ENCODE assay signal across 23 cellular contexts in the genomic region with DNA sequence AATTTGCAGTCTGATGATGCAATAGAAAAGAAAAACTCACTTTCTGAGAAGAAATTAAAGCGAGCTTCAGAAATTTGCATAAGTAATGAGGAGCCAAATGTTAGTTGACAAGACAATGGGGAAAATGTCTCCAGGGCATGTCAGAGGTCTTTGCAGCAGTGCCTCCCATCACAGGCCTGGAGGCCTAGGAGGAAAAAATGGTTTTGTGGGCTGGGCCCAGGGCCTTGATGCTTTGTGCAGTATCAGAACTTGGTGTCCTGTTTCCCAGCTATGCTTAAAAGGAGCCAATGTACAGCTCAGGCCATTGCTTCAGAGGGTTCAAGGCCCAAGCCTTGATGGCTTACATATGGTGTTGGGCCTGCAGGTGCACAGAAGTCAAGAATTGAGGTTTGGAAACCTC.
A peak's percentile ranks its signal among the peaks of the same experiment; 100 is the strongest.
DNase-seq lines count a peak whose midpoint lies in the region; ATAC-seq, FAIRE-seq and TF ChIP-seq lines count a peak whose summit lies in the region.
"Had no signal": no experiment of that assay in that cellular context is flagged by ENCODE, and none has a peak within 500 bp of the region (broad histone marks: within the 10 kb centered on the region; RNA-seq: fewer than 3 reads in every experiment).

No MANE protein-coding gene starts in this region.

- TF ChIP-seq EP300 in A549 (IDR thresholded peaks at IDR 0.05) (no peak), H1 (IDR thresholded peaks at IDR 0.05; ENCODE audit: borderline replicate concordance in 1 of 2, low read depth in 2 of 2, low read length in 2 of 2) (no peak)

- H3K56ac ChIP-seq in H1 (replicated peaks; ENCODE audit: insufficient read length, low read depth, low read length), result no peak overlapping the region

- TF ChIP-seq POLR2A in A549 (IDR thresholded peaks at IDR 0.05; ENCODE audit: low read length), result no peak
- no peak for TF ChIP-seq POLR2A in GM12892 (IDR thresholded peaks at IDR 0.05; ENCODE audit: low read depth, low read length)
- no peak for TF ChIP-seq POLR2A in H1 (IDR thresholded peaks at IDR 0.05; ENCODE audit: control extremely low read depth in 1 of 2, low read depth in 2 of 2, low read length in 2 of 2)

- H3K27me3 Mint-ChIP-seq in glutamatergic neuron (ENCODE audit: unreplicated experiment), result no peaks in the 10 kb centered on the region
- H3K27me3 Mint-ChIP-seq: CD4-positive, CD25-positive, alpha-beta regulatory T cell had no signal

- no peak overlapping the region for H3K23ac ChIP-seq in H1 (ENCODE audit: insufficient read length)

- no peaks in the 10 kb centered on the region for H3K4me1 Mint-ChIP-seq in glutamatergic neuron (ENCODE audit: low read depth, unreplicated experiment)
- H3K4me1 Mint-ChIP-seq: CD4-positive, CD25-positive, alpha-beta regulatory T cell; GM23338 had no signal

- no peaks in the 10 kb centered on the region for H3K79me2 ChIP-seq in H1 (ENCODE audit: control insufficient read depth in 1 of 2, insufficient read depth in 2 of 2, low read length in 2 of 2)

- H2BK20ac ChIP-seq in H1 (ENCODE audit: low read length), result no peak overlapping the region

- no peak overlapping the region for H4K91ac ChIP-seq in H1 (replicated peaks; ENCODE audit: insufficient read length, low read length)

- peaks cover 0 to 9% (median 0%) of the 10 kb centered on the region in 4 experiments; a peak in 1 of 8 replicates for H3K36me3 ChIP-seq in H1 (ENCODE audit: control insufficient read depth in 2 of 4, insufficient read depth in 4 of 4, low read length in 3 of 4)
- H3K36me3 ChIP-seq in iPS-20b (ENCODE audit: insufficient read depth, low read depth, low read length), result no peaks in the 10 kb centered on the region
- H3K36me3 ChIP-seq: BE2C, HAP-1 had no signal

- H2BK5ac ChIP-seq in H1 (ENCODE audit: low read depth, low read length), result no peak overlapping the region

- CTCF ChIA-PET in A549 (lab: Yijun Ruan, JAX) (no interaction called here), H1 (lab: Charles Lee; ENCODE audit: partially characterized antibody) (no interaction called here)

- no peak overlapping the region for H2BK12ac ChIP-seq in H1 (ENCODE audit: low read depth, low read length)

- peaks cover 53% of the 10 kb centered on the region for H3K9me3 ChIP-seq in A549
- H3K9me3 ChIP-seq in H1 (ENCODE audit: insufficient read depth in 2 of 2, low read depth in 1 of 2, low read length in 1 of 2), result peaks cover 22 to 36% of the 10 kb centered on the region in 2 experiments
- H3K9me3 ChIP-seq in iPS-20b (ENCODE audit: insufficient read depth, low read depth, low read length), result peaks cover 54% of the 10 kb centered on the region
- H3K9me3 ChIP-seq: BE2C had no signal

- H2AFZ ChIP-seq in H1 (ENCODE audit: low read length), result no peak overlapping the region
- H2AFZ ChIP-seq: GM23338 had no signal

- H3K27ac ChIP-seq in A549, result no peak overlapping the region
- H3K27ac ChIP-seq in H1 (ENCODE audit: low read depth, low read length), result no peak overlapping the region
- H3K27ac ChIP-seq in iPS-20b (ENCODE audit: low read length), result no peak overlapping the region
- no peak overlapping the region for H3K27ac ChIP-seq in foreskin keratinocyte
- H3K27ac ChIP-seq: 22Rv1, C4-2B had no signal

- no peak overlapping the region for H3K4me2 ChIP-seq in A549
- H3K4me2 ChIP-seq in H1 (ENCODE audit: insufficient read depth in 1 of 2, low read depth in 2 of 2, low read length in 2 of 2), result no peak overlapping the region
- H3K4me2 ChIP-seq: GM23338 had no signal

- POLR2A ChIA-PET in A549 (lab: Yijun Ruan, JAX), result no interaction called here
- POLR2A ChIA-PET in H1 (lab: Charles Lee; ENCODE audit: partially characterized antibody), result no interaction called here

- no peak overlapping the region for H2BK15ac ChIP-seq in H1 (ENCODE audit: low read length)

- no peak overlapping the region for H3K4me3 ChIP-seq in A549
- no peak overlapping the region for H3K4me3 ChIP-seq in H1 (ENCODE audit: extremely low read depth in 1 of 4, insufficient read depth in 2 of 4, low read depth in 3 of 4, low read length in 4 of 4)
- H3K4me3 ChIP-seq in iPS-20b (ENCODE audit: low read length), result peak overlapping the region; percentile 18; the same call in 1 of the 2 replicates
- H3K4me3 ChIP-seq: GM23338, HAP-1 had no signal

- H2AK5ac ChIP-seq in H1 (ENCODE audit: low read depth, low read length), result no peak overlapping the region

- no peak overlapping the region for H3K14ac ChIP-seq in H1 (ENCODE audit: insufficient read length)

- H3K18ac ChIP-seq in H1 (ENCODE audit: extremely low read depth, low read length), result no peak overlapping the region

- H4K5ac ChIP-seq in H1 (ENCODE audit: insufficient read length, low read depth, low read length), result no peak overlapping the region

- no peak overlapping the region for H3K4me3 Mint-ChIP-seq in glutamatergic neuron (ENCODE audit: unreplicated experiment)
- H3K4me3 Mint-ChIP-seq: CD4-positive, CD25-positive, alpha-beta regulatory T cell; CD8-positive, alpha-beta T cell; GM23338 had no signal

- no peaks in the 10 kb centered on the region for H3K27me3 ChIP-seq in H1 (replicated peaks in 1 of 4; ENCODE audit: control insufficient read depth in 3 of 4, extremely low read depth in 1 of 4, insufficient read depth in 3 of 4, low read length in 3 of 4)
- H3K27me3 ChIP-seq in iPS-20b (ENCODE audit: insufficient read depth, low read length), result no peaks in the 10 kb centered on the region
- H3K27me3 ChIP-seq in foreskin keratinocyte, result no peaks in the 10 kb centered on the region
- H3K27me3 ChIP-seq: BE2C had no signal

- peaks cover 21% of the 10 kb centered on the region for H3K36me3 Mint-ChIP-seq in glutamatergic neuron (ENCODE audit: unreplicated experiment)
- H3K36me3 Mint-ChIP-seq: CD4-positive, CD25-positive, alpha-beta regulatory T cell; CD8-positive, alpha-beta T cell had no signal

- no peaks in the 10 kb centered on the region for H3K23me2 ChIP-seq in H1 (ENCODE audit: low read depth, low read length)

- DNase-seq in A549 (ENCODE audit: low read depth in 1 of 2, low spot score in 1 of 2) (no peak), GM12892 (ENCODE audit: insufficient read length) (no peak), H1 (ENCODE audit: low read depth in 1 of 2, low spot score in 2 of 2) (peak in 1 of 2 experiments; percentile 51), foreskin keratinocyte (no peak), NCI-H2171 (lab: John Stamatoyannopoulos, UW) (no peak), glutamatergic neuron (no peak)
- DNase-seq: ACHN; AML-193; BE2C; Caco-2; CD4-positive, CD25-positive, alpha-beta regulatory T cell; CD8-positive, alpha-beta T cell; DMS153; DND-41 had no signal

- H3K27ac Mint-ChIP-seq in glutamatergic neuron (ENCODE audit: unreplicated experiment), result no peak overlapping the region
- H3K27ac Mint-ChIP-seq: CD4-positive, CD25-positive, alpha-beta regulatory T cell; CD8-positive, alpha-beta T cell; GM23338 had no signal

- no peaks in the 10 kb centered on the region for H4K20me1 ChIP-seq in H1 (replicated peaks in 1 of 2; ENCODE audit: control insufficient read depth in 1 of 2, insufficient read depth in 2 of 2, low read length in 2 of 2)

- H2BK120ac ChIP-seq in H1 (replicated peaks; ENCODE audit: low read depth, low read length), result no peak overlapping the region

- H3K4me1 ChIP-seq in A549 (no peaks in the 10 kb centered on the region), H1 (replicated peaks in 1 of 4; ENCODE audit: control insufficient read depth in 3 of 4, insufficient read depth in 4 of 4, low read length in 3 of 4) (no peaks in the 10 kb centered on the region), iPS-20b (ENCODE audit: insufficient read depth, low read length) (no peaks in the 10 kb centered on the region), foreskin keratinocyte (no peaks in the 10 kb centered on the region)
- H3K4me1 ChIP-seq: BE2C, Caco-2, HAP-1 had no signal

- H4K8ac ChIP-seq in H1 (ENCODE audit: extremely low read depth, insufficient read depth, low read length), result no peak overlapping the region

- H3K9ac ChIP-seq in H1 (replicated peaks in 1 of 4; ENCODE audit: extremely low read depth in 1 of 4, low read depth in 3 of 4, low read length in 3 of 4), result no peak overlapping the region
- H3K9ac ChIP-seq in iPS-20b (ENCODE audit: low read depth, low read length), result no peak overlapping the region

- H3K79me1 ChIP-seq in H1 (ENCODE audit: low read depth, low read length), result no peaks in the 10 kb centered on the region

- ATAC-seq in A549, result no peak
- ATAC-seq in foreskin keratinocyte, result no peak
- ATAC-seq: CD8-positive, alpha-beta T cell; GM23338 had no signal

- H3K4ac ChIP-seq in H1 (replicated peaks; ENCODE audit: insufficient read length, low read depth, low read length), result no peak overlapping the region

- 17% methylated on average over 1 of the region's 1 CpG for WGBS in A549 (ENCODE audit: missing lambda C conversion rate)
- WGBS in H1 (ENCODE audit: extremely low coverage in 1 of 2, insufficient coverage in 1 of 2, insufficient read length in 1 of 2, insufficient replicate concordance in 2 of 2, low coverage in 1 of 2, low lambda C conversion rate in 2 of 2, missing lambda C conversion rate in 1 of 2), 2 experiments, result 90% methylated on average over 1 of the region's 1 CpG; no CpG with 5 or more reads in 1 of the 2 experiments

- peaks cover 7% of the 10 kb centered on the region for H3K9me3 Mint-ChIP-seq in glutamatergic neuron (ENCODE audit: unreplicated experiment)

- TF ChIP-seq CTCF in A549 (IDR thresholded peaks at IDR 0.05), result no peak
- TF ChIP-seq CTCF in H1 (IDR thresholded peaks at IDR 0.05; ENCODE audit: control extremely low read depth in 1 of 3, insufficient read depth in 1 of 3, low read depth in 1 of 3, low read length in 3 of 3), result no peak
- TF ChIP-seq CTCF in foreskin keratinocyte (conservative IDR thresholded peaks at IDR 0.05), result no peak
- TF ChIP-seq CTCF in glutamatergic neuron (IDR thresholded peaks at IDR 0.05; ENCODE audit: partially characterized antibody, unreplicated experiment), result no peak

- TF ChIP-seq RAD21 in A549 (conservative IDR thresholded peaks at IDR 0.05 in 1 of 2, IDR thresholded peaks at IDR 0.05 in 1 of 2), result no peak
- TF ChIP-seq RAD21 in H1 (IDR thresholded peaks at IDR 0.05 in 1 of 2, conservative IDR thresholded peaks at IDR 0.05 in 1 of 2; ENCODE audit: low read depth in 2 of 2, low read length in 2 of 2), result no peak

- FAIRE-seq in A549 (lab: Jason Lieb, UNC), result no peak
- FAIRE-seq in GM12892 (lab: Jason Lieb, UNC), result peak; percentile 51
- FAIRE-seq in H1 (lab: Jason Lieb, UNC), result no peak
- FAIRE-seq: A204.1, G401.6, GM19239, H54 had no signal

TF ChIP-seq in A549, 52 proteins besides CTCF, POLR2A, EP300 and RAD21 (continues in another document):
- no peak for TF ChIP-seq CEBPB (IDR thresholded peaks at IDR 0.05)

TF ChIP-seq in H1, 55 proteins besides CTCF, POLR2A, EP300 and RAD21 (continues in another document):
- TF ChIP-seq, protein P1, sequence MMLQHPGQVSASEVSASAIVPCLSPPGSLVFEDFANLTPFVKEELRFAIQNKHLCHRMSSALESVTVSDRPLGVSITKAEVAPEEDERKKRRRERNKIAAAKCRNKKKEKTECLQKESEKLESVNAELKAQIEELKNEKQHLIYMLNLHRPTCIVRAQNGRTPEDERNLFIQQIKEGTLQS (IDR thresholded peaks at IDR 0.05; ENCODE audit: insufficient read depth, low read depth, low read length), result no peak
- TF ChIP-seq SP2 (IDR thresholded peaks at IDR 0.05; ENCODE audit: low read length) (no peak), RNF2 (IDR thresholded peaks at IDR 0.05; ENCODE audit: borderline replicate concordance, low read depth, low read length, missing control alignments, poor library complexity, severe bottlenecking) (no peak), PHF8 (conservative IDR thresholded peaks at IDR 0.05; ENCODE audit: low read depth, low read length) (no peak), TCF12 (IDR thresholded peaks at IDR 0.05; ENCODE audit: low read depth, low read length) (no peak)
